In the genomic region with DNA sequence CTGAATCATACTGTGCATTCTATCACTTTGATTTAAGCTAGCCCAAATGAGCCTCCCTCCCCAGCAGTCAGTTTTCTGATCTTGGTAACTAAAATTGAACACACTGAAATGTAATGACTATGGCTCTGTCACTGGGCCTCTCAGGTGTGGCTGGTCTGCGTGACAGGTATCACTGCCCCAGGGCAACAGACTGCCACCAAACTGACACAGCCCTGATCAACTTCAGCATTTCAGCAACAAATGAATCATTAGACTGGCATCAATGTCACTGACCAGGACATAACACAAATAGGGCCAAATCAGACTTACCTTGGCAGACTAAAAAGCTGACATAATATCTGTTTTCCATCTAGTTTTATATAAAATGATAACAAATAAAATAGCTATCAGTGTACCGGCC, we compare ENCODE assay signal across 16 cellular contexts.
DNase-seq lines count a peak whose midpoint lies in the region; ATAC-seq and TF ChIP-seq lines count a peak whose summit lies in the region.
"Had no signal": no experiment of that assay in that cellular context is flagged by ENCODE, and none has a peak within 500 bp of the region (broad histone marks: within the 10 kb centered on the region; RNA-seq: fewer than 3 reads in every experiment).

No MANE protein-coding gene starts in this region.

- H3K27me3 ChIP-seq in trophoblast cell (ENCODE audit: insufficient read depth, low read length), result no peaks in the 10 kb centered on the region

- no peak overlapping the region for H2BK120ac ChIP-seq in trophoblast cell (ENCODE audit: insufficient read depth, low read length, poor library complexity)

- no peak overlapping the region for H4K91ac ChIP-seq in trophoblast cell (ENCODE audit: low read depth, low read length)

- H2AK5ac ChIP-seq in trophoblast cell (ENCODE audit: low read length), result no peak overlapping the region

- TF ChIP-seq CTCF in Calu3 (IDR thresholded peaks at IDR 0.05; ENCODE audit: unreplicated experiment), result no peak

- H3K9me3 Mint-ChIP-seq in Calu3 (ENCODE audit: low read depth, unreplicated experiment), result no peaks in the 10 kb centered on the region
- H3K9me3 Mint-ChIP-seq in activated naive CD8-positive, alpha-beta T cell treated with anti-CD3 and anti-CD28 coated beads for 36 hours, result no peaks in the 10 kb centered on the region
- H3K9me3 Mint-ChIP-seq: CD4-positive, alpha-beta T cell had no signal

- H3K79me2 ChIP-seq in trophoblast cell (ENCODE audit: control insufficient read depth, insufficient read depth, low read length, poor library complexity), result no peaks in the 10 kb centered on the region

- no peaks in the 10 kb centered on the region for H3K4me1 ChIP-seq in trophoblast cell (ENCODE audit: control insufficient read depth in 1 of 2, insufficient read depth in 2 of 2, low read length in 2 of 2)

- H3K36me3 ChIP-seq in trophoblast cell (ENCODE audit: control insufficient read depth in 1 of 2, insufficient read depth in 2 of 2, low read length in 2 of 2), result no peaks in the 10 kb centered on the region

- no peak overlapping the region for H2BK12ac ChIP-seq in trophoblast cell (ENCODE audit: low read length)

- no peak overlapping the region for H3K14ac ChIP-seq in trophoblast cell (ENCODE audit: low read length)

- H3K27me3 Mint-ChIP-seq in Calu3 (ENCODE audit: unreplicated experiment), result no peaks in the 10 kb centered on the region
- no peaks in the 10 kb centered on the region for H3K27me3 Mint-ChIP-seq in activated naive CD8-positive, alpha-beta T cell treated with anti-CD3 and anti-CD28 coated beads for 36 hours
- H3K27me3 Mint-ChIP-seq: B cell; CD4-positive, alpha-beta T cell had no signal

- H3K27ac Mint-ChIP-seq in Calu3 (ENCODE audit: unreplicated experiment), result peak overlapping the region; percentile 47
- H3K27ac Mint-ChIP-seq in activated naive CD8-positive, alpha-beta T cell treated with anti-CD3 and anti-CD28 coated beads for 36 hours, result no peak overlapping the region
- H3K27ac Mint-ChIP-seq: B cell; CD4-positive, alpha-beta T cell had no signal

- no peak overlapping the region for H2AFZ ChIP-seq in trophoblast cell (ENCODE audit: insufficient read depth, low read length, poor library complexity)

- H3K4me2 ChIP-seq in trophoblast cell (ENCODE audit: low read length), result no peak overlapping the region
- H3K4me2 ChIP-seq: KMS-11 had no signal

- DNase-seq in Calu3 (peak; percentile 46), M059J (ENCODE audit: low read depth) (peak; percentile 16), epithelial cell of prostate (ENCODE audit: low read depth, low spot score) (no peak), trophoblast cell (peak; percentile 71 to 84), G401 (ENCODE audit: low spot score) (no peak)
- no peak for DNase-seq in activated naive CD8-positive, alpha-beta T cell treated with anti-CD3 and anti-CD28 coated beads for 36 hours
- DNase-seq: C1 segment of cervical spinal cord; CD4-positive, alpha-beta T cell; DMS79 treated with DMSO at 0.1 percent for 48 hours; EL; GDM1; HCEC 1CT had no signal

- WGBS in trophoblast cell (ENCODE audit: extremely low coverage, insufficient coverage, insufficient read length), result no CpG with 5 or more reads among the region's 2 CpGs

- no peaks in the 10 kb centered on the region for H3K9me3 ChIP-seq in trophoblast cell (ENCODE audit: insufficient read depth, low read depth, low read length)

- H3K79me1 ChIP-seq in trophoblast cell (ENCODE audit: low read length), result no peaks in the 10 kb centered on the region

- no peaks in the 10 kb centered on the region for H3K36me3 Mint-ChIP-seq in Calu3 (ENCODE audit: insufficient read depth, unreplicated experiment)
- H3K36me3 Mint-ChIP-seq in activated naive CD8-positive, alpha-beta T cell treated with anti-CD3 and anti-CD28 coated beads for 36 hours, result no peaks in the 10 kb centered on the region

- no TSS peak for BruUV-seq in Calu3 (replicated peaks; lab: Mats Ljungman, UMichigan)

- no peak overlapping the region for H3K18ac ChIP-seq in trophoblast cell (ENCODE audit: low read length)

- intact Hi-C loops in Calu3 (cut with micrococcal nuclease; ENCODE audit: unreplicated experiment), result no loop called here

- H4K12ac ChIP-seq in trophoblast cell (ENCODE audit: low read depth, low read length), result no peak overlapping the region

- no peak overlapping the region for H3K4me3 Mint-ChIP-seq in Calu3 (ENCODE audit: low read depth, unreplicated experiment)
- H3K4me3 Mint-ChIP-seq in activated naive CD8-positive, alpha-beta T cell treated with anti-CD3 and anti-CD28 coated beads for 36 hours, result no peak overlapping the region
- H3K4me3 Mint-ChIP-seq: B cell; CD4-positive, alpha-beta T cell had no signal

- no peak overlapping the region for H3K4ac ChIP-seq in trophoblast cell (ENCODE audit: low read depth, low read length)

- H3K9ac ChIP-seq in trophoblast cell (ENCODE audit: low read length), result no peak overlapping the region
- H3K9ac ChIP-seq: KMS-11 had no signal

- no peak overlapping the region for H3K4me3 ChIP-seq in trophoblast cell (ENCODE audit: low read depth, low read length)

- H3K27ac ChIP-seq in epithelial cell of prostate (peak overlapping the region; percentile 87), trophoblast cell (ENCODE audit: low read depth, low read length) (no peak overlapping the region)
- H3K27ac ChIP-seq: 22Rv1, KMS-11 had no signal

- no peak overlapping the region for H3K23ac ChIP-seq in trophoblast cell (ENCODE audit: low read length)

- in situ Hi-C loops in G401 (cut with HindIII; ENCODE audit: low sequenced_read_pairs), result no loop called here

- H2BK5ac ChIP-seq in trophoblast cell (ENCODE audit: low read depth, low read length, poor library complexity), result no peak overlapping the region

- H3K4me1 Mint-ChIP-seq in Calu3 (ENCODE audit: low read depth, unreplicated experiment), result peaks cover 25% of the 10 kb centered on the region
- no peaks in the 10 kb centered on the region for H3K4me1 Mint-ChIP-seq in activated naive CD8-positive, alpha-beta T cell treated with anti-CD3 and anti-CD28 coated beads for 36 hours
- H3K4me1 Mint-ChIP-seq: B cell had no signal

- no peak for ATAC-seq in GM18873 (IDR thresholded peaks at IDR 0.05; ENCODE audit: low FRiP score, unreplicated experiment)

- H4K8ac ChIP-seq in trophoblast cell (ENCODE audit: low read depth, low read length), result no peak overlapping the region

- CTCF ChIA-PET in Calu3 (lab: Charles Lee), result no interaction called here

Comparison
In these comparisons a context has a peak if more than half of its experiments do, and no peak if none do; other contexts are left out.
1. DNase-seq: peak in Calu3 (single experiment), M059J (single experiment) and trophoblast cell (2 of 2); none in epithelial cell of prostate (single experiment), G401 (single experiment) and activated naive CD8-positive, alpha-beta T cell treated with anti-CD3 and anti-CD28 coated beads for 36 hours (single experiment).